Comparison of ENCODE assay signal across 8 cellular contexts in the genomic region with DNA sequence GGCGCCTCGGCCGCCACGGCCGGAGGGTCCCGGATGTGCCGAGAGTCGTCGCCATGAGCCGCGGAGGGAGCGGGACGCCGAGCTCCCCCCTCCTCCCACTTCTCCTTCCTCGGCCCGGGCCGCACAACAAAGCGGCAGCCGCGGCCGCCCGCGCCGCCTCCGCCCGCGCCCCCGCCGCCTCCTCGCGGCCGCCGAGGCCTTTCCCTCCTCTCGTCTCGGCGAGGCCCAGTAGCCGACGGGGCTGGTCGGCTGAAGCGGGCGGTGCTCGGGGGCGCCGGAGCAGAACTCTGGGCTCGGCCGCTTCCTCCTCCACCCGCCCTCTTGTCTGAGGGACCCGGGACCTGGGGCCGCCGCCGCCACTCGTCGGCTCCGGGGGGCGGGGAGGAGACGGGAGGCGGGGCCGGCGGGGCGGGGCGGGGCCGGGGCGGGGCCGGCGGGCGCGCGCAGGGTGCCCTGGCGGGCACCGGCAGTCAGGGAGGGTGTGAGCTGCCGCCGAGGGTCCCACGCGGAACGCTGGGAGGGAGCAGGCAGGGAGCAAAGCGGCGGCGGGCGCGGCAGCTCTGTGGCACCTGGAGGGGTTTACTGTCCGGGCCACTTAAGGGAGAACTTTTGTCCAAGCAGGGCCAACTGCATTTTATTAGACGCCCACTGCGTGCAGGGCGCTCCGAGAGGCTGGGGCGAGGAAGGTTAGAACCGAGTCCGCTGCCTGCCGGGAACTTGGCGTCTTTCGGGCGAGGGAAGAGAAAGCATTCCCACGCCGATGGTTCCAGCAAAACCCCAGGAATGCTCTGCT. TPM values are rescaled to one million over a fixed set of nuclear protein-coding genes. Genes with fewer than 3 reads are reported as not detected.
DNase-seq lines count a peak whose midpoint lies in the region; ATAC-seq and TF ChIP-seq lines count a peak whose summit lies in the region.

Gene SMURF2 (minus strand): TSS at position 327 of the 793 bp plus-strand sequence. CDS start 427 bp downstream, outside the sequence.

- H3K4me1 Mint-ChIP-seq in T-cell, result peaks cover 34 to 39% (median 38%) of the 10 kb centered on the region in 3 donors

- 0 to 1% (median 0%) methylated on average over 9 to 92 of the region's 94 CpGs for WGBS in adrenal gland, 4 donors
- WGBS in psoas muscle, 3 donors, result 0 to 1% (median 1%) methylated on average over 50 to 94 of the region's 94 CpGs
- under 1% methylated on average over 89 of the region's 94 CpGs for WGBS in urinary bladder

- DNase-seq in GOT3 (lab: John Stamatoyannopoulos, UW) (peak; percentile 26), LNCaP clone FGC (ENCODE audit: low read depth) (no peak), T-cell (peak; percentile 63 to 86 (median 76)), adrenal gland (peak; percentile 79 to 85 (median 82)), left ventricle myocardium inferior (peak; percentile 79), psoas muscle (peak; percentile 81 to 89)

- peak within 1 kb of the TSS; percentile 92 to 94 for H3K27ac Mint-ChIP-seq in T-cell

- peaks cover 19 to 26% of the 10 kb centered on the region in 2 donors for H3K4me1 ChIP-seq in adrenal gland (replicated peaks in 1 of 2)
- H3K4me1 ChIP-seq in left ventricle myocardium inferior, result peaks cover 45% of the 10 kb centered on the region
- H3K4me1 ChIP-seq in psoas muscle, result peaks cover 13% of the 10 kb centered on the region
- H3K4me1 ChIP-seq in urinary bladder (ENCODE audit: insufficient read depth), result peaks cover 2% of the 10 kb centered on the region

- CTCF ChIA-PET in T-cell (lab: Charles Lee), result interaction anchor here in 1 of 2 donors (1.0 kb wide), 1 partner anchor 13 kb away, joined by 3 read pairs; no protein-coding TSS in a partner anchor

- no peaks in the 10 kb centered on the region for H3K36me3 ChIP-seq in adrenal gland (replicated peaks in 1 of 2)
- no peaks in the 10 kb centered on the region for H3K36me3 ChIP-seq in left ventricle myocardium inferior
- H3K36me3 ChIP-seq in psoas muscle (ENCODE audit: insufficient read depth in 1 of 2, low read depth in 1 of 2), result no peaks in the 10 kb centered on the region
- H3K36me3 ChIP-seq in urinary bladder (ENCODE audit: insufficient read depth), result no peaks in the 10 kb centered on the region

- H3K27me3 ChIP-seq in adrenal gland (no peaks in the 10 kb centered on the region), left ventricle myocardium inferior (ENCODE audit: low read depth) (no peaks in the 10 kb centered on the region), psoas muscle (ENCODE audit: insufficient read depth in 3 of 3, low read length in 2 of 3) (no peaks in the 10 kb centered on the region)

- H3K4me3 Mint-ChIP-seq in T-cell, result peak within 1 kb of the TSS; percentile 97 to 98 (median 97)

- H3K27ac ChIP-seq in adrenal gland (peak within 1 kb of the TSS; percentile 81 to 99 (median 91)), left ventricle myocardium inferior (replicated peaks) (peak within 1 kb of the TSS; percentile 95), psoas muscle (peak within 1 kb of the TSS; percentile 95), urinary bladder (ENCODE audit: low read depth) (peak within 1 kb of the TSS; percentile 95)

- H3K4me3 ChIP-seq in LNCaP clone FGC (ENCODE audit: low read depth, low read length), result peak within 1 kb of the TSS; percentile 70
- peak within 1 kb of the TSS; percentile 73 to 99 (median 80) for H3K4me3 ChIP-seq in adrenal gland
- peak within 1 kb of the TSS; percentile 82 for H3K4me3 ChIP-seq in left ventricle myocardium inferior
- peak within 1 kb of the TSS; percentile 78 for H3K4me3 ChIP-seq in psoas muscle
- H3K4me3 ChIP-seq in urinary bladder (ENCODE audit: low read depth, low read length), result peak within 1 kb of the TSS; percentile 88

- POLR2A ChIA-PET in T-cell (lab: Charles Lee), result interaction anchor here in 1 of 2 donors (0.6 to 0.7 kb wide), 2 partner anchors 11 to 541 kb away, joined by 3 read pairs; no protein-coding TSS in a partner anchor

- no peaks in the 10 kb centered on the region for H3K9me3 Mint-ChIP-seq in T-cell

- no peaks in the 10 kb centered on the region for H3K27me3 Mint-ChIP-seq in T-cell

- no peaks in the 10 kb centered on the region for H3K36me3 Mint-ChIP-seq in T-cell

- TF ChIP-seq POLR2A in GM10847 (IDR thresholded peaks at IDR 0.05; ENCODE audit: extremely low read depth, insufficient read length) (peak; percentile 83), adrenal gland (IDR thresholded peaks at IDR 0.05) (peak; percentile 94 to 96)

- intact Hi-C loops in adrenal gland (cut with DNase I), result no loop called here
- intact Hi-C loops in left ventricle myocardium inferior (cut with micrococcal nuclease), result no loop called here
- intact Hi-C loops in psoas muscle (cut with DNase I), result no loop called here

- peak; percentile 86 to 93 (median 88) for ATAC-seq in T-cell (replicated peaks in 1 of 4)
- peak; percentile 93 to 95 (median 94) for ATAC-seq in psoas muscle

- TF ChIP-seq CTCF in LNCaP clone FGC (IDR thresholded peaks at IDR 0.05; ENCODE audit: control insufficient read depth, extremely low read depth, insufficient read depth), result no peak
- peak in 1 of 6 experiments; percentile 7 for TF ChIP-seq CTCF in adrenal gland (IDR thresholded peaks at IDR 0.05)
- TF ChIP-seq CTCF in left ventricle myocardium inferior (IDR thresholded peaks at IDR 0.05; ENCODE audit: borderline replicate concordance), result peak; percentile 38
- no peak for TF ChIP-seq CTCF in psoas muscle (IDR thresholded peaks at IDR 0.05)

- H3K9me3 ChIP-seq in adrenal gland (replicated peaks in 1 of 3), result no peaks in the 10 kb centered on the region
- H3K9me3 ChIP-seq in left ventricle myocardium inferior (replicated peaks), result no peaks in the 10 kb centered on the region
- no peaks in the 10 kb centered on the region for H3K9me3 ChIP-seq in psoas muscle

RNA-seq across cellular contexts. Expression of gene SMURF2, which starts in this region (rescaled TPM):
- total RNA-seq in T-cell (10 to 100 TPM; 27.4 to 36.6 (median 34.8) TPM), adrenal gland (10 to 100 TPM; 13.2 to 27.5 (median 16.6) TPM), left ventricle myocardium inferior (11.5 TPM), psoas muscle (10 to 100 TPM in 2 of 4 donors, 1 to 10 TPM in 2; 8.3 to 12.0 (median 10.0) TPM), urinary bladder (91.1 TPM)
- polyA plus RNA-seq in adrenal gland (10 to 100 TPM in 1 of 3 donors, 1 to 10 TPM in 2; 7.7 to 15.8 (median 7.9) TPM), psoas muscle (1 to 10 TPM; 4.3 to 6.6 (median 5.6) TPM), urinary bladder (11.2 TPM)
